In genomic region chrY:7334449-7334848, GRCh38 we compare ENCODE assay signal across 17 cellular contexts.
DNase-seq lines count a peak whose midpoint lies in the region; ATAC-seq, FAIRE-seq and TF ChIP-seq lines count a peak whose summit lies in the region.
"Had no signal": no experiment of that assay in that cellular context is flagged by ENCODE, and none has a peak within 500 bp of the region (broad histone marks: within the 10 kb centered on the region; RNA-seq: fewer than 3 reads in every experiment).

No MANE protein-coding gene starts in this region.

- H3K9me3 Mint-ChIP-seq in activated CD8-positive, alpha-beta memory T cell treated with anti-CD3 and anti-CD28 coated beads, Interleukin-2, amount 10 ng/mL, durations not matched to agents 7 days and 5 days (ENCODE audit: low read depth) = no peaks in the 10 kb centered on the region
- H3K9me3 Mint-ChIP-seq in activated T-helper 2 cell treated with anti-CD3 and anti-CD28 coated beads, Interferon-gamma antibody, Interleukin-2, Interleukin-4, amounts not matched to agents 10 μg/mL and 5 μg/mL and 100 μg/mL, durations not matched to agents 14 hours and 24 hours and 36 hours = no peaks in the 10 kb centered on the region
- H3K9me3 Mint-ChIP-seq: IgD-negative memory B cell had no signal

- H3K4me3 ChIP-seq in H7 (ENCODE audit: insufficient read depth, low read depth, low read length) = no peak overlapping the region

- H3K27ac Mint-ChIP-seq in activated CD8-positive, alpha-beta memory T cell treated with anti-CD3 and anti-CD28 coated beads, Interleukin-2, amount 10 ng/mL, durations not matched to agents 7 days and 5 days = peak overlapping the region; percentile 81
- peak overlapping the region; percentile 74 for H3K27ac Mint-ChIP-seq in activated T-helper 2 cell treated with anti-CD3 and anti-CD28 coated beads, Interferon-gamma antibody, Interleukin-2, Interleukin-4, amounts not matched to agents 10 μg/mL and 5 μg/mL and 100 μg/mL, durations not matched to agents 14 hours and 24 hours and 36 hours
- H3K27ac Mint-ChIP-seq: IgD-negative memory B cell had no signal

- peak; percentile 23 for FAIRE-seq in GM12891 (lab: Jason Lieb, UNC)
- FAIRE-seq: D721Med had no signal

- ATAC-seq in activated CD8-positive, alpha-beta memory T cell treated with anti-CD3 and anti-CD28 coated beads, Interleukin-2, amount 10 ng/mL, durations not matched to agents 7 days and 5 days = peak; percentile 72
- peak; percentile 23 for ATAC-seq in stimulated activated naive CD8-positive, alpha-beta T cell treated with anti-CD3 and anti-CD28 coated beads, Interleukin-15, Interleukin-2, amounts not matched to agents 100 U/mL and 50 U/mL, for 24 hours
- ATAC-seq: HCT116, PC-3 had no signal

- no peaks in the 10 kb centered on the region for H3K36me3 ChIP-seq in H7 (replicated peaks; ENCODE audit: control insufficient read depth, insufficient read depth, low read length)

- no peaks in the 10 kb centered on the region for H3K27me3 Mint-ChIP-seq in activated CD8-positive, alpha-beta memory T cell treated with anti-CD3 and anti-CD28 coated beads, Interleukin-2, amount 10 ng/mL, durations not matched to agents 7 days and 5 days
- H3K27me3 Mint-ChIP-seq in activated T-helper 2 cell treated with anti-CD3 and anti-CD28 coated beads, Interferon-gamma antibody, Interleukin-2, Interleukin-4, amounts not matched to agents 10 μg/mL and 5 μg/mL and 100 μg/mL, durations not matched to agents 14 hours and 24 hours and 36 hours (ENCODE audit: low read depth) = no peaks in the 10 kb centered on the region
- H3K27me3 Mint-ChIP-seq: IgD-negative memory B cell had no signal

- peaks cover 72% of the 10 kb centered on the region for H3K4me1 Mint-ChIP-seq in activated CD8-positive, alpha-beta memory T cell treated with anti-CD3 and anti-CD28 coated beads, Interleukin-2, amount 10 ng/mL, durations not matched to agents 7 days and 5 days
- peaks cover 54% of the 10 kb centered on the region for H3K4me1 Mint-ChIP-seq in activated T-helper 2 cell treated with anti-CD3 and anti-CD28 coated beads, Interferon-gamma antibody, Interleukin-2, Interleukin-4, amounts not matched to agents 10 μg/mL and 5 μg/mL and 100 μg/mL, durations not matched to agents 14 hours and 24 hours and 36 hours (ENCODE audit: low read depth)
- H3K4me1 Mint-ChIP-seq: IgD-negative memory B cell had no signal

- H3K36me3 Mint-ChIP-seq in activated CD8-positive, alpha-beta memory T cell treated with anti-CD3 and anti-CD28 coated beads, Interleukin-2, amount 10 ng/mL, durations not matched to agents 7 days and 5 days = peaks cover 57% of the 10 kb centered on the region
- peaks cover 76% of the 10 kb centered on the region for H3K36me3 Mint-ChIP-seq in activated T-helper 2 cell treated with anti-CD3 and anti-CD28 coated beads, Interferon-gamma antibody, Interleukin-2, Interleukin-4, amounts not matched to agents 10 μg/mL and 5 μg/mL and 100 μg/mL, durations not matched to agents 14 hours and 24 hours and 36 hours (ENCODE audit: low read depth)
- H3K36me3 Mint-ChIP-seq: IgD-negative memory B cell had no signal

- H3K4me3 Mint-ChIP-seq in activated CD8-positive, alpha-beta memory T cell treated with anti-CD3 and anti-CD28 coated beads, Interleukin-2, amount 10 ng/mL, durations not matched to agents 7 days and 5 days = peak overlapping the region; percentile 36
- H3K4me3 Mint-ChIP-seq in activated T-helper 2 cell treated with anti-CD3 and anti-CD28 coated beads, Interferon-gamma antibody, Interleukin-2, Interleukin-4, amounts not matched to agents 10 μg/mL and 5 μg/mL and 100 μg/mL, durations not matched to agents 14 hours and 24 hours and 36 hours (ENCODE audit: low read depth) = peak overlapping the region; percentile 51
- H3K4me3 Mint-ChIP-seq: CD14-positive monocyte, IgD-negative memory B cell had no signal

- no peak for TF ChIP-seq POLR2A in GM12891 (IDR thresholded peaks at IDR 0.05; ENCODE audit: low read depth, low read length)

- DNase-seq in activated CD8-positive, alpha-beta memory T cell treated with anti-CD3 and anti-CD28 coated beads, Interleukin-2, amount 10 ng/mL, durations not matched to agents 7 days and 5 days = no peak
- DNase-seq in activated CD8-positive, alpha-beta memory T cell treated with anti-CD3 and anti-CD28 coated beads for 24 hours = no peak
- DNase-seq in GM12891 (ENCODE audit: insufficient read length, low spot score) (no peak), anterior cingulate cortex (lab: John Stamatoyannopoulos, UW) (no peak), H7 (no peak)
- DNase-seq in activated T-helper 2 cell treated with anti-CD3 and anti-CD28 coated beads, Interferon-gamma antibody, Interleukin-2, Interleukin-4, amounts not matched to agents 10 μg/mL and 5 μg/mL and 100 μg/mL, durations not matched to agents 14 hours and 24 hours and 36 hours (ENCODE audit: low spot score) = no peak
- DNase-seq in stimulated activated naive CD8-positive, alpha-beta T cell treated with anti-CD3 and anti-CD28 coated beads, Interleukin-15, Interleukin-2, amounts not matched to agents 100 U/mL and 50 U/mL, for 24 hours = no peak
- DNase-seq: DND-41, GDM1, NCI-H187 treated with DMSO at 0.1 percent for 48 hours, NCI-H446 treated with DMSO at 0.1 percent for 48 hours, NCI-H748 treated with DMSO at 0.1 percent for 48 hours, PC-3 had no signal

- intact Hi-C loops in activated T-helper 2 cell treated with anti-CD3 and anti-CD28 coated beads, Interferon-gamma antibody, Interleukin-2, Interleukin-4, amounts not matched to agents 10 μg/mL and 5 μg/mL and 100 μg/mL, durations not matched to agents 14 hours and 24 hours and 36 hours (cut with micrococcal nuclease) = no loop called here

- CTCF ChIA-PET in activated CD8-positive, alpha-beta memory T cell treated with anti-CD3 and anti-CD28 coated beads, Interleukin-2, amount 10 ng/mL, durations not matched to agents 7 days and 5 days (lab: Charles Lee) = interaction anchor here (0.6 to 1.0 kb wide), 2 partner anchors 10 to 61 kb away, joined by 3 read pairs; no protein-coding TSS in a partner anchor

- no peaks in the 10 kb centered on the region for H3K27me3 ChIP-seq in H7 (ENCODE audit: control insufficient read depth, insufficient read depth, low read length)

TF ChIP-seq in GM12891, 5 proteins besides CTCF, POLR2A, EP300 and RAD21:
- TF ChIP-seq SPI1 (IDR thresholded peaks at IDR 0.05; ENCODE audit: low read depth, low read length) = no peak
- no peak for TF ChIP-seq POU2F2 (IDR thresholded peaks at IDR 0.05; ENCODE audit: low read depth, low read length)
- TF ChIP-seq TAF1 (IDR thresholded peaks at IDR 0.05; ENCODE audit: low read depth, low read length) = no peak
- no peak for TF ChIP-seq POLR2AphosphoS5 (IDR thresholded peaks at IDR 0.05; ENCODE audit: low read depth, low read length)
- no peak for TF ChIP-seq PAX5 (IDR thresholded peaks at IDR 0.05; ENCODE audit: insufficient read depth, low read length, severe bottlenecking)
